ENCODE assay signal across 18 cellular contexts in genomic region chr1:54363925-54364324, GRCh38. TPM values are rescaled to one million over a fixed set of nuclear protein-coding genes. Genes with fewer than 3 reads are reported as not detected.
A peak's percentile ranks its signal among the peaks of the same experiment; 100 is the strongest.
DNase-seq lines count a peak whose midpoint lies in the region; ATAC-seq and TF ChIP-seq lines count a peak whose summit lies in the region.
"Had no signal": no experiment of that assay in that cellular context is flagged by ENCODE, and none has a peak within 500 bp of the region (broad histone marks: within the 10 kb centered on the region; RNA-seq: fewer than 3 reads in every experiment).

No MANE protein-coding gene starts in this region.

- CTCF ChIA-PET in CD8-positive, alpha-beta T cell (lab: Charles Lee), result no interaction called here

- ATAC-seq in CD8-positive, alpha-beta T cell, result no peak
- ATAC-seq in left colon, result peak; percentile 16
- ATAC-seq in gastrocnemius medialis, result no peak

- H3K9me3 Mint-ChIP-seq in CD8-positive, alpha-beta T cell, result no peaks in the 10 kb centered on the region
- H3K9me3 Mint-ChIP-seq: CD14-positive monocyte had no signal

- POLR2A ChIA-PET in CD8-positive, alpha-beta T cell (lab: Charles Lee), result no interaction called here

- H3K4me1 ChIP-seq in CD8-positive, alpha-beta T cell (ENCODE audit: insufficient read depth, low read length), result peaks cover 9% of the 10 kb centered on the region
- H3K4me1 ChIP-seq in gastrocnemius medialis, result peaks cover 50 to 62% of the 10 kb centered on the region in 2 donors
- peaks cover 10% of the 10 kb centered on the region for H3K4me1 ChIP-seq in BE2C
- H3K4me1 ChIP-seq: Caco-2 had no signal

- H3K36me3 Mint-ChIP-seq in CD8-positive, alpha-beta T cell, result peaks cover 27% of the 10 kb centered on the region

- no peak for DNase-seq in CD8-positive, alpha-beta T cell
- DNase-seq in WERI-Rb-1 (no peak), left colon (no peak), gastrocnemius medialis (no peak), BE2C (no peak), anterior cingulate cortex (lab: John Stamatoyannopoulos, UW) (no peak), NCI-H187 treated with DMSO at 0.1 percent for 48 hours (lab: John Stamatoyannopoulos, UW) (no peak)
- DNase-seq: Caco-2; Karpas-422; MG63; NCI-H1092; NCI-H1694 treated with DMSO at 0.1 percent for 48 hours; NCI-H345; NCI-H69; NK-92 treated with Interleukin-12 subunit alpha and Interleukin-12 subunit beta, amount 100 ng/mL, for 24 hours; OCI-M1; SIG-M5 had no signal

- H3K27ac ChIP-seq in CD8-positive, alpha-beta T cell (ENCODE audit: low read depth, low read length), result no peak overlapping the region
- peak overlapping the region; percentile 81 for H3K27ac ChIP-seq in WERI-Rb-1
- peak overlapping the region in 3 of 4 donors; percentile 10 to 27 (median 26) for H3K27ac ChIP-seq in gastrocnemius medialis

- no peak overlapping the region for H3K4me3 Mint-ChIP-seq in CD8-positive, alpha-beta T cell
- H3K4me3 Mint-ChIP-seq: CD14-positive monocyte had no signal

- TF ChIP-seq POLR2A in gastrocnemius medialis (IDR thresholded peaks at IDR 0.05), result no peak

- intact Hi-C loops in CD8-positive, alpha-beta T cell (cut with DNase I, micrococcal nuclease), result no loop called here
- intact Hi-C loops in left colon (cut with DNase I, micrococcal nuclease) (no loop called here), gastrocnemius medialis (cut with DNase I; ENCODE audit: low total_unique reads) (loop anchor here (5.0 kb wide), 1 partner anchor 52 kb away; no protein-coding TSS in a partner anchor)

- H3K36me3 ChIP-seq in CD8-positive, alpha-beta T cell (ENCODE audit: insufficient read depth, low read length), result no peaks in the 10 kb centered on the region
- peaks cover 63% of the 10 kb centered on the region for H3K36me3 ChIP-seq in WERI-Rb-1
- H3K36me3 ChIP-seq in gastrocnemius medialis, result no peaks in the 10 kb centered on the region
- no peaks in the 10 kb centered on the region; the same call in 1 of the 2 replicates for H3K36me3 ChIP-seq in BE2C
- H3K36me3 ChIP-seq: MG63 had no signal

- H3K27ac Mint-ChIP-seq in CD8-positive, alpha-beta T cell, result peak overlapping the region; percentile 23
- H3K27ac Mint-ChIP-seq: CD14-positive monocyte had no signal

- TF ChIP-seq CTCF in CD8-positive, alpha-beta T cell (IDR thresholded peaks at IDR 0.05), result no peak
- no peak for TF ChIP-seq CTCF in WERI-Rb-1 (IDR thresholded peaks at IDR 0.05; ENCODE audit: low read depth, low read length)
- no peak for TF ChIP-seq CTCF in gastrocnemius medialis (IDR thresholded peaks at IDR 0.05 in 4 of 5, conservative IDR thresholded peaks at IDR 0.05 in 1 of 5)
- TF ChIP-seq CTCF in BE2C (IDR thresholded peaks at IDR 0.05; ENCODE audit: low read depth, low read length), result no peak

- no peak overlapping the region for H3K4me3 ChIP-seq in CD8-positive, alpha-beta T cell (ENCODE audit: low read depth, low read length)
- no peak overlapping the region for H3K4me3 ChIP-seq in WERI-Rb-1 (ENCODE audit: low read depth, low read length)
- H3K4me3 ChIP-seq in gastrocnemius medialis, result no peak overlapping the region
- no peak overlapping the region for H3K4me3 ChIP-seq in BE2C (ENCODE audit: low read depth, low read length)
- H3K4me3 ChIP-seq: MG63 had no signal

- no peaks in the 10 kb centered on the region for H3K27me3 ChIP-seq in CD8-positive, alpha-beta T cell (ENCODE audit: insufficient read depth, low read length)
- H3K27me3 ChIP-seq in WERI-Rb-1 (ENCODE audit: insufficient read depth, low read depth, severe bottlenecking) (no peaks in the 10 kb centered on the region), gastrocnemius medialis (no peaks in the 10 kb centered on the region), BE2C (no peaks in the 10 kb centered on the region)
- H3K27me3 ChIP-seq: MG63 had no signal

- H3K9me3 ChIP-seq in CD8-positive, alpha-beta T cell (ENCODE audit: low read length), result no peaks in the 10 kb centered on the region
- H3K9me3 ChIP-seq in WERI-Rb-1 (ENCODE audit: severe bottlenecking) (no peaks in the 10 kb centered on the region), gastrocnemius medialis (no peaks in the 10 kb centered on the region), BE2C (no peaks in the 10 kb centered on the region)
- H3K9me3 ChIP-seq: Caco-2, MG63 had no signal

- H3K4me1 Mint-ChIP-seq in CD8-positive, alpha-beta T cell (ENCODE audit: low read depth), result peaks cover 71% of the 10 kb centered on the region

- no peaks in the 10 kb centered on the region for H3K27me3 Mint-ChIP-seq in CD8-positive, alpha-beta T cell (ENCODE audit: low read depth)

- in situ Hi-C loops in gastrocnemius medialis (cut with MboI; ENCODE audit: low sequenced_read_pairs in 4 of 4), result no loop called here

RNA-seq across cellular contexts. Expression of gene SSBP3, which starts 42.3 kb away (rescaled TPM):
- total RNA-seq in CD8-positive, alpha-beta T cell, result 10 to 100 TPM; 41.5 to 47.7 TPM
- total RNA-seq in left colon (10 to 100 TPM; 61.7 to 74.2 TPM), gastrocnemius medialis (10 to 100 TPM in 3 of 4 donors, 1 to 10 TPM in 1; 3.6 to 21.0 (median 14.9) TPM)
- polyA plus RNA-seq in BE2C (2012; ENCODE audit: insufficient read depth, insufficient read length, low read depth), result 91.5 TPM
